Comparison of ENCODE assay signal across 9 cellular contexts in the genomic region with DNA sequence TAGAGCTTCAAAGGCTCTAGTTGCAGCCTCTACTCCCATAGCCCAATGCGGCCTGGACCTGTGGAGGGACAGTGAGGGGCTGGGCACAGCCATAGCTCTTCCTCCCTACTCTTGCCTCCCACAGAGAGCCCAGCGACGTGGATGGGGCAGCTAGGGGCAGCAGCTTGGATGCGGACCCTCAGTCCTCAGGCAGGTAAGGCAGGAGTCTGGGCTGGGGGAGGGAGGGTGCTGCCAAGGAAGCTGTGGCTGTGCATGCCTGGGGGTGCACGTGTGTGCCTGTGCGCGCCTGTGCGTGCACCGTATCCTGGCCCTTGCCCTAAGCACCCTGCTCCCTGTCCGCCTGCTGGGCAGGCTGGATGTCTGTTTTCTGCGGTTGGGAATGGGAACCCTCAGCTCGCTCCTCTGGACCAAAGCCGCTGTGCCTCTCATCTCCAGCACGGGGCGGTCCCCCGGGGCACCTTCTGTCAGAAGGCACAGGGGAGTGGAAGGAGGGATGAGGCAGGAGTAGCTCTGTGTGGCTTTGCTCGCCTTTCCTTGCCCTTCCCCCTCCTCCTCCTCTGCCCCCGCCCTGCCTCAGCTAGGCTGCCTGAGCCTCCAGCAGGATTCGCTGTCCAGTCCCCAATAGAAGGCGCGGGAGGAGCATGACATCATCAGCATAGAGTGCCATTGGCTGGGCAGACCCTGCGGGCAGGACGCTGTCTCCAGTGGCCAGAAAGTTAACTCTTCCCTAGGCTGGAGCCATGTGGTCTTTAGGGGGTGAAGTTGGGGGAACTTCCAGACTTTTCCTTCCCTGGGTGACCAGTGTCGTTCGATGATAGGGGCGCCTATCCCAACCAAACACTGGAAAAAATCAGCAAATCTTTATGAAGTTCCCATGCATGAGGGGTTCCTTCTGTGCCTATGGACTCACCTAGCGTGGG. TPM values are rescaled to one million over a fixed set of nuclear protein-coding genes. Genes with fewer than 3 reads are reported as not detected.
DNase-seq lines count a peak whose midpoint lies in the region; FAIRE-seq and TF ChIP-seq lines count a peak whose summit lies in the region.
"Had no signal": no experiment of that assay in that cellular context is flagged by ENCODE, and none has a peak within 500 bp of the region (broad histone marks: within the 10 kb centered on the region; RNA-seq: fewer than 3 reads in every experiment).

No MANE protein-coding gene starts in this region.

- H3K27ac Mint-ChIP-seq in dendritic cell treated with granulocyte-macrophage colony-stimulating factor and Interleukin-4, amounts not matched to agents 40 ng/mL and 50 ng/mL, for 4 days = no peak overlapping the region
- H3K27ac Mint-ChIP-seq in immature natural killer cell = peak overlapping the region in 1 of 6 donors; percentile 40

- H3K4me1 Mint-ChIP-seq in dendritic cell treated with granulocyte-macrophage colony-stimulating factor and Interleukin-4, amounts not matched to agents 40 ng/mL and 50 ng/mL, for 4 days (ENCODE audit: low read depth) = peaks cover 20% of the 10 kb centered on the region
- peaks cover 15 to 24% of the 10 kb centered on the region in 2 donors for H3K4me1 Mint-ChIP-seq in immature natural killer cell

- H3K9me3 ChIP-seq in kidney (ENCODE audit: control insufficient read depth in 1 of 2, low read length in 2 of 2) = no peaks in the 10 kb centered on the region

- H3K27ac ChIP-seq in kidney (ENCODE audit: low read depth in 2 of 2, low read length in 2 of 2) (no peak overlapping the region), skin epidermis (peak overlapping the region in 10 of 21 experiments; percentile 1 to 80 (median 24))

- H3K4me3 Mint-ChIP-seq in dendritic cell treated with granulocyte-macrophage colony-stimulating factor and Interleukin-4, amounts not matched to agents 40 ng/mL and 50 ng/mL, for 4 days = peak overlapping the region; percentile 72
- H3K4me3 Mint-ChIP-seq in immature natural killer cell = no peak overlapping the region
- H3K4me3 Mint-ChIP-seq: CD4-positive, alpha-beta memory T cell had no signal

- H3K4me3 ChIP-seq in kidney (ENCODE audit: low read length in 2 of 2) = peak overlapping the region; percentile 56 to 61
- peak overlapping the region in 4 of 7 experiments; percentile 0 to 30 (median 2) for H3K4me3 ChIP-seq in skin epidermis

- H3K36me3 ChIP-seq in kidney (ENCODE audit: control insufficient read depth in 1 of 2, insufficient read depth in 2 of 2, low read length in 2 of 2) = no peaks in the 10 kb centered on the region

- peak; percentile 88 for FAIRE-seq in kidney (lab: Jason Lieb, UNC)

- H3K9ac ChIP-seq in kidney (ENCODE audit: low read length in 2 of 2) = peak overlapping the region; percentile 46

- H3K4me1 ChIP-seq in kidney (ENCODE audit: control insufficient read depth in 1 of 2, insufficient read depth in 1 of 2, low read depth in 1 of 2, low read length in 2 of 2) = peaks cover 7 to 21% of the 10 kb centered on the region in 2 donors

- peak; percentile 14 for TF ChIP-seq CTCF in kidney (IDR thresholded peaks at IDR 0.05; ENCODE audit: borderline replicate concordance, extremely low read depth, insufficient read depth)

- intact Hi-C loops in dendritic cell treated with granulocyte-macrophage colony-stimulating factor and Interleukin-4, amounts not matched to agents 40 ng/mL and 50 ng/mL, for 4 days (cut with micrococcal nuclease) = no loop called here
- intact Hi-C loops in kidney (cut with DNase I) = no loop called here

- peaks cover 82% of the 10 kb centered on the region for H3K27me3 Mint-ChIP-seq in dendritic cell treated with granulocyte-macrophage colony-stimulating factor and Interleukin-4, amounts not matched to agents 40 ng/mL and 50 ng/mL, for 4 days
- peaks cover 8 to 20% (median 16%) of the 10 kb centered on the region in 3 donors for H3K27me3 Mint-ChIP-seq in immature natural killer cell (ENCODE audit: low read depth in 3 of 3)

- DNase-seq in SIG-M5 treated with dmso at 0.1 percent for 504 hours (lab: John Stamatoyannopoulos, UW; ENCODE audit: unreplicated experiment) (peak; percentile 83), SIG-M5 (lab: John Stamatoyannopoulos, UW) (no peak), M059J (ENCODE audit: low read depth) (peak; percentile 67), RPMI7951 (ENCODE audit: low read depth) (peak; percentile 93), kidney (peak; percentile 97), immature natural killer cell (no peak)

- no peaks in the 10 kb centered on the region for H3K36me3 Mint-ChIP-seq in dendritic cell treated with granulocyte-macrophage colony-stimulating factor and Interleukin-4, amounts not matched to agents 40 ng/mL and 50 ng/mL, for 4 days (ENCODE audit: low read depth)
- no peaks in the 10 kb centered on the region for H3K36me3 Mint-ChIP-seq in immature natural killer cell
- H3K36me3 Mint-ChIP-seq: CD4-positive, alpha-beta memory T cell had no signal

- H3K9me3 Mint-ChIP-seq in dendritic cell treated with granulocyte-macrophage colony-stimulating factor and Interleukin-4, amounts not matched to agents 40 ng/mL and 50 ng/mL, for 4 days = no peaks in the 10 kb centered on the region
- H3K9me3 Mint-ChIP-seq in immature natural killer cell = no peaks in the 10 kb centered on the region
- H3K9me3 Mint-ChIP-seq: CD4-positive, alpha-beta memory T cell had no signal

RNA-seq across cellular contexts. Expression of gene PRCD, which starts 0.8 kb away (rescaled TPM):
- 0.02 and 1.4 TPM in 2 replicates for total RNA-seq in M059J (2014; rRNA removed; shearing (Covaris generic))
- total RNA-seq in RPMI7951 (2014; rRNA removed; shearing (Covaris generic)) = under 0.01 and 0.48 TPM in 2 replicates
- total RNA-seq in kidney = 2.2 TPM
- polyA plus RNA-seq in kidney (ENCODE audit: insufficient read depth, low read depth, low replicate concordance) = not detected
- 1 to 10 TPM; 2.8 to 5.3 (median 3.1) TPM for polyA plus RNA-seq in immature natural killer cell
- total RNA-seq: CD4-positive, alpha-beta memory T cell had no signal
- polyA plus RNA-seq: CD4-positive, alpha-beta memory T cell had no signal

RNA-seq across cellular contexts. Expression of gene CYGB, which starts 3.1 kb away (rescaled TPM):
- total RNA-seq in M059J (2014; rRNA removed; shearing (Covaris generic)) = 0.62 TPM in 1 of 2 replicates, not detected in the other
- total RNA-seq in RPMI7951 (2014; rRNA removed; shearing (Covaris generic)) = 1.1 and 2.0 TPM in 2 replicates
- total RNA-seq in kidney = 12.6 TPM
- 6.7 TPM for polyA plus RNA-seq in kidney (ENCODE audit: insufficient read depth, low read depth, low replicate concordance)
- polyA plus RNA-seq in immature natural killer cell = under 1 TPM in 2 of 3 donors, not detected in 1; 0.09 to 0.41 TPM
- total RNA-seq: CD4-positive, alpha-beta memory T cell had no signal
- polyA plus RNA-seq: CD4-positive, alpha-beta memory T cell had no signal

RNA-seq across cellular contexts. Expression of gene RHBDF2, which starts 39.4 kb away (rescaled TPM):
- total RNA-seq in M059J (2014; rRNA removed; shearing (Covaris generic)) = 18.1 and 23.2 TPM in 2 replicates
- 22.6 and 24.0 TPM in 2 replicates for total RNA-seq in RPMI7951 (2014; rRNA removed; shearing (Covaris generic))
- total RNA-seq in kidney = 58.6 TPM
- 6.8 TPM for polyA plus RNA-seq in kidney (ENCODE audit: insufficient read depth, low read depth, low replicate concordance)
- 10 to 100 TPM; 19.3 to 90.5 (median 23.6) TPM for polyA plus RNA-seq in immature natural killer cell

RNA-seq across cellular contexts. Expression of gene ST6GALNAC2, which starts 45.0 kb away (rescaled TPM):
- total RNA-seq in M059J (2014; rRNA removed; shearing (Covaris generic)) = 2.1 and 5.9 TPM in 2 replicates
- 10.7 and 11.4 TPM in 2 replicates for total RNA-seq in RPMI7951 (2014; rRNA removed; shearing (Covaris generic))
- total RNA-seq in kidney = 28.6 TPM
- polyA plus RNA-seq in kidney (ENCODE audit: insufficient read depth, low read depth, low replicate concordance) = 6.5 TPM
- under 1 TPM in 1 of 3 donors, not detected in 2; 0.24 TPM for polyA plus RNA-seq in immature natural killer cell

Comparison
In these comparisons a context has a peak if more than half of its experiments do, and no peak if none do; other contexts are left out.
1. DNase-seq: peak in SIG-M5 treated with dmso at 0.1 percent for 504 hours (single experiment), M059J (single experiment), RPMI7951 (single experiment) and kidney (single experiment); none in SIG-M5 (single experiment) and immature natural killer cell (0 of 3).